In the genomic region with DNA sequence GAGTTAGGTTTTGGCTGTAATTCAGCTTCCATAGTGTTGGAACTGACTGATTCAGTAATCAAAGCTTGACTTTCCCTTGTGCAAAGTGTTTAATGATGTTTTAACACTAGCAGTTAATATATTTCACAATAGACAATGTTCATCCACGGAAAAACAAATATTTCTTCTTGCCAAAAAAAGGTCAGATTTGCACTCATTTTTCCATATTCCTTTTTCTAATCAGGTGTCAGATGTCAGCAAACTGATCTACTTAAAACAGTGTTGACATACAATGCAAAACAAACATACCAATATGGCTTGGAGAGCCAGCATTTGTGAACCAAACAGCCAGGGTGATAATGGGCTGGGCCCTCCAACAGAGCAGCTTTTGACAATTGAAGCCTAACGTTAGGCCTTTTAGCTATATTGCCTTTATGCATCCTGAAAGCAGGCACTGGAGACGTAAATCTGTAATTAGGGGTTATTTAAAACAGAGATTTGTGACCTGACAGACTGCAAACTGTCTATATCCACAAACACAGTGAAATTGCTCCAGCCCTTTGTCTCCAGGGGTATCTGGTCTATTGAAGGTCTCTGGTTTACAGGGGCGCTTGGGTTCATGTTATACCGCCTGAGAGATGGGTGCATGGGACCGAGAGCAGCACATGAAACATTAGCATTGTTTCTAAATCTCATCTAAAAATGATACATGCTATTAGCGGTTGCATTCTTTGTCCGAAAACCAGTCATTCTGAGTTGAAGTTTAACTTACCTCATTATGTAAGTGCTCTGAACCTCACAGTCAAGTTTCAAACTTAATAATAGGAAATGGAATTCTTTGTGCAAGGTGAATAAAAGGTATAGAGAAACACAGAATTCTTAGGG, we compare ENCODE assay signal across 12 cellular contexts. TPM values are rescaled to one million over a fixed set of nuclear protein-coding genes. Genes with fewer than 3 reads are reported as not detected.
DNase-seq lines count a peak whose midpoint lies in the region; ATAC-seq and TF ChIP-seq lines count a peak whose summit lies in the region.
"Had no signal": no experiment of that assay in that cellular context is flagged by ENCODE, and none has a peak within 500 bp of the region (broad histone marks: within the 10 kb centered on the region; RNA-seq: fewer than 3 reads in every experiment).

No MANE protein-coding gene starts in this region.

- DNase-seq in LNCaP clone FGC (ENCODE audit: low read depth) (peak; percentile 25), NCI-H2227 treated with DMSO at 0.1 percent for 48 hours (lab: John Stamatoyannopoulos, UW) (peak; percentile 97), body of pancreas (no peak), mammary epithelial cell (no peak)
- DNase-seq in activated CD4-positive, alpha-beta T cell treated with anti-CD3 and anti-CD28 coated beads, Interleukin-2, amount 50 U/mL, for 4 hours, result no peak
- DNase-seq: activated CD4-positive, alpha-beta T cell treated with anti-CD3 and anti-CD28 coated beads, Interleukin-2, amount 10 ng/mL, durations not matched to agents 24 days and 14 days; Peyer's patch had no signal

- no peak overlapping the region for H3K4me2 ChIP-seq in mammary epithelial cell (ENCODE audit: insufficient read depth, low read depth, low read length)

- H3K4me3 ChIP-seq in LNCaP clone FGC (ENCODE audit: low read depth, low read length) (no peak overlapping the region), body of pancreas (no peak overlapping the region), mammary epithelial cell (replicated peaks in 1 of 3; ENCODE audit: insufficient read depth in 1 of 3, low read depth in 2 of 3, low read length in 3 of 3) (no peak overlapping the region)
- H3K4me3 ChIP-seq: Peyer's patch had no signal

- CTCF ChIA-PET in mammary epithelial cell (lab: Charles Lee; ENCODE audit: low non-redundant PET), result no interaction called here

- peaks cover 4% of the 10 kb centered on the region for H3K36me3 Mint-ChIP-seq in nephron (ENCODE audit: low read depth)

- peaks cover 5% of the 10 kb centered on the region for H3K9me3 Mint-ChIP-seq in nephron

- no peaks in the 10 kb centered on the region for H4K20me1 ChIP-seq in mammary epithelial cell (ENCODE audit: insufficient read depth, low read length)

- H3K27me3 Mint-ChIP-seq in nephron (ENCODE audit: low read depth), result no peaks in the 10 kb centered on the region

- H3K27me3 ChIP-seq in body of pancreas, result no peaks in the 10 kb centered on the region
- H3K27me3 ChIP-seq in mammary epithelial cell (ENCODE audit: insufficient read depth, low read length), result no peaks in the 10 kb centered on the region
- H3K27me3 ChIP-seq: Peyer's patch had no signal

- no peak for TF ChIP-seq POLR2A in body of pancreas (IDR thresholded peaks at IDR 0.05)

- intact Hi-C loops in body of pancreas (cut with DNase I), result no loop called here
- intact Hi-C loops in mammary epithelial cell (cut with micrococcal nuclease), result no loop called here

- H3K27ac ChIP-seq in body of pancreas, result no peak overlapping the region
- H3K27ac ChIP-seq in mammary epithelial cell (ENCODE audit: insufficient read depth, low read depth, low read length), result no peak overlapping the region
- H3K27ac ChIP-seq: C4-2B, Peyer's patch had no signal

- no peak overlapping the region for H2AFZ ChIP-seq in mammary epithelial cell (ENCODE audit: low read depth, low read length)

- H3K79me2 ChIP-seq in mammary epithelial cell (ENCODE audit: insufficient read depth, low read length), result no peaks in the 10 kb centered on the region

- peak overlapping the region in 2 of 3 experiments; percentile 58 to 77 for H3K27ac Mint-ChIP-seq in nephron
- H3K27ac Mint-ChIP-seq: activated CD4-positive, alpha-beta T cell treated with anti-CD3 and anti-CD28 coated beads, Interleukin-2, amount 10 ng/mL, durations not matched to agents 24 days and 14 days; activated T-helper 17 cell treated with anti-CD3 and anti-CD28 coated beads, Interleukin-2, amount 50 U/mL, for 72 hours had no signal

- ATAC-seq in GM19438 (IDR thresholded peaks at IDR 0.05; ENCODE audit: low read depth, unreplicated experiment) (peak; percentile 62), HG02884 (IDR thresholded peaks at IDR 0.05; ENCODE audit: unreplicated experiment) (no peak), body of pancreas (no peak)
- ATAC-seq: activated T-helper 17 cell treated with anti-CD3 and anti-CD28 coated beads, Interleukin-2, amount 50 U/mL, for 72 hours had no signal

- in situ Hi-C loops in mammary epithelial cell (cut with MboI; ENCODE audit: low sequenced_read_pairs in 2 of 2), result no loop called here

- WGBS in body of pancreas, 2 donors, result 35 to 40% methylated on average over 8 of the region's 8 CpGs
- WGBS in mammary epithelial cell (ENCODE audit: low coverage, missing lambda C conversion rate), result 81% methylated on average over 8 of the region's 8 CpGs

- no peaks in the 10 kb centered on the region for H3K36me3 ChIP-seq in body of pancreas (replicated peaks in 1 of 2; ENCODE audit: insufficient read depth in 1 of 2, low read depth in 2 of 2)
- no peaks in the 10 kb centered on the region for H3K36me3 ChIP-seq in mammary epithelial cell (ENCODE audit: insufficient read depth, low read length)
- H3K36me3 ChIP-seq: Peyer's patch had no signal

- H3K9ac ChIP-seq in mammary epithelial cell (ENCODE audit: insufficient read depth, low read length), result no peak overlapping the region

- TF ChIP-seq CTCF in LNCaP clone FGC (IDR thresholded peaks at IDR 0.05; ENCODE audit: control insufficient read depth, extremely low read depth, insufficient read depth), result no peak
- no peak for TF ChIP-seq CTCF in nephron (IDR thresholded peaks at IDR 0.05; ENCODE audit: unreplicated experiment in 3 of 3)
- no peak for TF ChIP-seq CTCF in body of pancreas (IDR thresholded peaks at IDR 0.05)
- no peak for TF ChIP-seq CTCF in mammary epithelial cell (conservative IDR thresholded peaks at IDR 0.05 in 1 of 2, IDR thresholded peaks at IDR 0.05 in 1 of 2; ENCODE audit: extremely low read depth in 1 of 2, insufficient read depth in 1 of 2, low read depth in 1 of 2, low read length in 2 of 2)

- H3K4me1 Mint-ChIP-seq in nephron, result no peaks in the 10 kb centered on the region
- H3K4me1 Mint-ChIP-seq: activated T-helper 17 cell treated with anti-CD3 and anti-CD28 coated beads, Interleukin-2, amount 50 U/mL, for 72 hours had no signal

- no peak overlapping the region for H3K4me3 Mint-ChIP-seq in nephron
- H3K4me3 Mint-ChIP-seq: activated CD4-positive, alpha-beta T cell treated with anti-CD3 and anti-CD28 coated beads, Interleukin-2, amount 10 ng/mL, durations not matched to agents 24 days and 14 days; activated T-helper 17 cell treated with anti-CD3 and anti-CD28 coated beads, Interleukin-2, amount 50 U/mL, for 72 hours had no signal

- BruUV-seq in mammary epithelial cell (replicated peaks; lab: Mats Ljungman, UMichigan), result no TSS peak

- H3K9me3 ChIP-seq in body of pancreas, result peaks cover 0 to 8% (median 0%) of the 10 kb centered on the region in 3 donors
- peaks cover 6% of the 10 kb centered on the region for H3K9me3 ChIP-seq in mammary epithelial cell (replicated peaks; ENCODE audit: insufficient read depth, low read length)

- H3K4me1 ChIP-seq in body of pancreas (peaks cover 17% of the 10 kb centered on the region), mammary epithelial cell (ENCODE audit: insufficient read depth, low read length) (no peaks in the 10 kb centered on the region)
- H3K4me1 ChIP-seq: Peyer's patch had no signal

- dilution Hi-C loops in mammary epithelial cell (cut with HindIII; ENCODE audit: low sequenced_read_pairs), result no loop called here

RNA-seq across cellular contexts. Expression of a gene that starts 7.1 kb away (rescaled TPM):
- total RNA-seq in body of pancreas (1 to 10 TPM; 3.1 to 3.6 TPM), mammary epithelial cell (10 to 100 TPM in 1 of 2 donors, 1 to 10 TPM in 1; 2.5 to 20.0 TPM)
- polyA plus RNA-seq in mammary epithelial cell, result 34.4 TPM
- 39.2 TPM for polyA minus RNA-seq in mammary epithelial cell

Comparison
In these comparisons a context has a peak if more than half of its experiments do, and no peak if none do; other contexts are left out.
1. DNase-seq: peak in LNCaP clone FGC (single experiment) and NCI-H2227 treated with DMSO at 0.1 percent for 48 hours (single experiment); none in body of pancreas (0 of 4), mammary epithelial cell (single experiment) and activated CD4-positive, alpha-beta T cell treated with anti-CD3 and anti-CD28 coated beads, Interleukin-2, amount 50 U/mL, for 4 hours (0 of 2).